In the genomic region with DNA sequence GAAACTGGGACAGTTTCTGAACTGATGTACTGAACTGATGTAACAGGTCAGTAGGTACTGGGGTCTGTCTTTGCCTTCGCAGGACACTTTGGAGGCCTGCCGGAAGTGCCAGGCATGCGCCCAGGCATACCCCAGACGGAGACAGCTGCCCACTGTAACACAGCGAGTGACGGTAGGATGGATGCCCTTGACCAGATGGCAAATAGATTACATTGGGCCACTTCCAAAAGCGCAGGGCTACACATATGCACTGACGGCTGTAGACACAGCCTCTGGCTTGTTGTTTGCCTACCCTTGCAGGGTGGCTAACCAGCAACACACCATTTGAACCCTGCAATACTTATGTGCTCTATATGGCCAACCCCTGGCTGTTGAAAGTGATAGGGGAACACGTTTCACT, we compare ENCODE assay signal across 2 cellular contexts.
TF ChIP-seq lines count a peak whose summit lies in the region.

No MANE protein-coding gene starts in this region.

TF ChIP-seq in SK-N-SH, 30 proteins besides CTCF, POLR2A, EP300 and RAD21 (continued from another document):
- TF ChIP-seq ZBTB33 (IDR thresholded peaks at IDR 0.05; ENCODE audit: borderline replicate concordance, low read depth): no peak
- no peak for TF ChIP-seq MXI1 (IDR thresholded peaks at IDR 0.05; ENCODE audit: low read depth, low read length)
- no peak for TF ChIP-seq FOXJ3 (CRISPR knock-in tag; IDR thresholded peaks at IDR 0.05)

TF ChIP-seq in SK-N-SH treated with all-trans-retinoic acid at 6 μM for 48 hours, 23 proteins besides CTCF, POLR2A, EP300 and RAD21 (continued from another document):
- TF ChIP-seq CREB5 (CRISPR knock-in tag; IDR thresholded peaks at IDR 0.05; ENCODE audit: low read depth) (no peak), ZNF70 (CRISPR knock-in tag; IDR thresholded peaks at IDR 0.05) (no peak), SNAI2 (CRISPR knock-in tag; IDR thresholded peaks at IDR 0.05) (no peak), TOX (CRISPR knock-in tag; IDR thresholded peaks at IDR 0.05; ENCODE audit: borderline replicate concordance) (no peak), OSR1 (CRISPR knock-in tag; IDR thresholded peaks at IDR 0.05) (no peak), POU6F1 (CRISPR knock-in tag; IDR thresholded peaks at IDR 0.05; ENCODE audit: borderline replicate concordance, low read depth) (no peak), ZNF565 (CRISPR knock-in tag; conservative IDR thresholded peaks at IDR 0.05; ENCODE audit: low read depth) (no peak), PPARA (CRISPR knock-in tag; IDR thresholded peaks at IDR 0.05; ENCODE audit: borderline replicate concordance) (no peak), CSRNP3 (CRISPR knock-in tag; IDR thresholded peaks at IDR 0.05) (no peak), ESRRG (CRISPR knock-in tag; IDR thresholded peaks at IDR 0.05) (no peak)
- TF ChIP-seq, protein P1, sequence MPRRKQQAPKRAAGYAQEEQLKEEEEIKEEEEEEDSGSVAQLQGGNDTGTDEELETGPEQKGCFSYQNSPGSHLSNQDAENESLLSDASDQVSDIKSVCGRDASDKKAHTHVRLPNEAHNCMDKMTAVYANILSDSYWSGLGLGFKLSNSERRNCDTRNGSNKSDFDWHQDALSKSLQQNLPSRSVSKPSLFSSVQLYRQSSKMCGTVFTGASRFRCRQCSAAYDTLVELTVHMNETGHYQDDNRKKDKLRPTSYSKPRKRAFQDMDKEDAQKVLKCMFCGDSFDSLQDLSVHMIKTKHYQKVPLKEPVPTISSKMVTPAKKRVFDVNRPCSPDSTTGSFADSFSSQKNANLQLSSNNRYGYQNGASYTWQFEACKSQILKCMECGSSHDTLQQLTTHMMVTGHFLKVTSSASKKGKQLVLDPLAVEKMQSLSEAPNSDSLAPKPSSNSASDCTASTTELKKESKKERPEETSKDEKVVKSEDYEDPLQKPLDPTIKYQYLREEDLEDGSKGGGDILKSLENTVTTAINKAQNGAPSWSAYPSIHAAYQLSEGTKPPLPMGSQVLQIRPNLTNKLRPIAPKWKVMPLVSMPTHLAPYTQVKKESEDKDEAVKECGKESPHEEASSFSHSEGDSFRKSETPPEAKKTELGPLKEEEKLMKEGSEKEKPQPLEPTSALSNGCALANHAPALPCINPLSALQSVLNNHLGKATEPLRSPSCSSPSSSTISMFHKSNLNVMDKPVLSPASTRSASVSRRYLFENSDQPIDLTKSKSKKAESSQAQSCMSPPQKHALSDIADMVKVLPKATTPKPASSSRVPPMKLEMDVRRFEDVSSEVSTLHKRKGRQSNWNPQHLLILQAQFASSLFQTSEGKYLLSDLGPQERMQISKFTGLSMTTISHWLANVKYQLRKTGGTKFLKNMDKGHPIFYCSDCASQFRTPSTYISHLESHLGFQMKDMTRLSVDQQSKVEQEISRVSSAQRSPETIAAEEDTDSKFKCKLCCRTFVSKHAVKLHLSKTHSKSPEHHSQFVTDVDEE (CRISPR knock-in tag; IDR thresholded peaks at IDR 0.05): no peak
